ENCODE assay signal across 8 cellular contexts in genomic region chr10:63264852-63265617, GRCh38.
DNase-seq lines count a peak whose midpoint lies in the region; ATAC-seq and TF ChIP-seq lines count a peak whose summit lies in the region.

No MANE protein-coding gene starts in this region.

- BruUV-seq in PC-3 (replicated peaks; lab: Mats Ljungman, UMichigan): no TSS peak

- H3K79me2 ChIP-seq in PC-3 (ENCODE audit: low read length): peaks cover 95% of the 10 kb centered on the region

- DNase-seq in H4 (ENCODE audit: low spot score) (peak; percentile 38), PC-3 (peak; percentile 83), astrocyte of the cerebellum (ENCODE audit: low read depth) (no peak), iPS-NIHi11 (ENCODE audit: low spot score) (peak; percentile 22), NCI-H1436 treated with DMSO at 0.1 percent for 48 hours (lab: John Stamatoyannopoulos, UW) (no peak), NCI-H1092 (lab: John Stamatoyannopoulos, UW) (no peak)
- peak; percentile 44 for DNase-seq in stimulated activated CD4-positive, alpha-beta T cell treated with anti-CD3 and anti-CD28 coated beads, Interleukin-15, amount 100 ng/mL, for 24 hours

- H3K27ac ChIP-seq in BLaER1 (no peak overlapping the region; the same call in 1 of the 2 replicates), PC-3 (ENCODE audit: low read length) (peak overlapping the region; percentile 6)

- no peak for ATAC-seq in PC-3

- TF ChIP-seq CTCF in PC-3 (conservative IDR thresholded peaks at IDR 0.05; ENCODE audit: low read depth, low read length) (no peak), astrocyte of the cerebellum (IDR thresholded peaks at IDR 0.05; ENCODE audit: low read depth, low read length, missing control alignments) (no peak)

- H3K9ac ChIP-seq in BLaER1 (peak overlapping the region; percentile 70; the same call in 1 of the 2 replicates), PC-3 (ENCODE audit: low read length) (peak overlapping the region; percentile 73)

- H3F3A ChIP-seq in PC-3 (ENCODE audit: low read length, unreplicated experiment): peaks cover 42% of the 10 kb centered on the region

- peak overlapping the region; percentile 44 for H2AFZ ChIP-seq in PC-3 (ENCODE audit: low read length)

- H3K4me2 ChIP-seq in BLaER1 (peak overlapping the region; percentile 85), PC-3 (ENCODE audit: low read length) (peak overlapping the region; percentile 80)

- intact Hi-C loops in PC-3 (cut with micrococcal nuclease): loop anchor here (5.0 to 10.0 kb wide), 2 partner anchors 322 to 1000 kb away; partner anchors contain the start of gene RTKN2

- peak overlapping the region; percentile 69 for H3K4me3 ChIP-seq in BLaER1
- peak overlapping the region; percentile 69 for H3K4me3 ChIP-seq in PC-3 (ENCODE audit: low read length)
- H3K4me3 ChIP-seq in astrocyte of the cerebellum (ENCODE audit: low read depth, low read length): peak overlapping the region; percentile 72

- no peaks in the 10 kb centered on the region; the same call in 1 of the 2 replicates for H3K36me3 ChIP-seq in BLaER1
- H3K36me3 ChIP-seq in PC-3 (ENCODE audit: low read depth, low read length): peaks cover 18% of the 10 kb centered on the region

- H3K9me3 ChIP-seq in BLaER1: no peaks in the 10 kb centered on the region
- H3K9me3 ChIP-seq in PC-3 (ENCODE audit: low read length): no peaks in the 10 kb centered on the region

- in situ Hi-C loops in astrocyte of the cerebellum (cut with HindIII; ENCODE audit: low sequenced_read_pairs): no loop called here

- H4K20me1 ChIP-seq in BLaER1: peaks cover 61% of the 10 kb centered on the region
- H4K20me1 ChIP-seq in PC-3 (ENCODE audit: low read length): peaks cover 52% of the 10 kb centered on the region

- peaks cover 54% of the 10 kb centered on the region for H3K4me1 ChIP-seq in BLaER1
- peaks cover 45% of the 10 kb centered on the region for H3K4me1 ChIP-seq in PC-3 (ENCODE audit: insufficient read depth, low read length)

- H3K27me3 ChIP-seq in BLaER1 (no peaks in the 10 kb centered on the region), PC-3 (ENCODE audit: low read length) (no peaks in the 10 kb centered on the region)

- H3K9me2 ChIP-seq in PC-3 (replicated peaks; ENCODE audit: low read length): no peaks in the 10 kb centered on the region

- CTCF ChIA-PET in PC-3 (lab: Charles Lee): interaction anchor here (0.6 to 0.7 kb wide), 4 partner anchors 11 to 98 kb away, joined by 3 to 5 read pairs (median 3); no protein-coding TSS in a partner anchor

- POLR2A ChIA-PET in PC-3 (lab: Charles Lee; ENCODE audit: unreplicated experiment): interaction anchor here (0.6 to 0.9 kb wide), 9 partner anchors 9 to 364 kb away, joined by 3 to 8 read pairs (median 4); no protein-coding TSS in a partner anchor

Comparison
In these comparisons a context has a peak if more than half of its experiments do, and no peak if none do; other contexts are left out.
1. DNase-seq: peak in H4 (single experiment), PC-3 (single experiment), iPS-NIHi11 (single experiment) and stimulated activated CD4-positive, alpha-beta T cell treated with anti-CD3 and anti-CD28 coated beads, Interleukin-15, amount 100 ng/mL, for 24 hours (single experiment); none in astrocyte of the cerebellum (single experiment), NCI-H1436 treated with DMSO at 0.1 percent for 48 hours (single experiment) and NCI-H1092 (single experiment).
2. Peak in every context shown above with its lines, with median percentiles within 50 percentile points of each other: H3K4me3 ChIP-seq.